7 cellular contexts compared by ENCODE assay signal in the genomic region with DNA sequence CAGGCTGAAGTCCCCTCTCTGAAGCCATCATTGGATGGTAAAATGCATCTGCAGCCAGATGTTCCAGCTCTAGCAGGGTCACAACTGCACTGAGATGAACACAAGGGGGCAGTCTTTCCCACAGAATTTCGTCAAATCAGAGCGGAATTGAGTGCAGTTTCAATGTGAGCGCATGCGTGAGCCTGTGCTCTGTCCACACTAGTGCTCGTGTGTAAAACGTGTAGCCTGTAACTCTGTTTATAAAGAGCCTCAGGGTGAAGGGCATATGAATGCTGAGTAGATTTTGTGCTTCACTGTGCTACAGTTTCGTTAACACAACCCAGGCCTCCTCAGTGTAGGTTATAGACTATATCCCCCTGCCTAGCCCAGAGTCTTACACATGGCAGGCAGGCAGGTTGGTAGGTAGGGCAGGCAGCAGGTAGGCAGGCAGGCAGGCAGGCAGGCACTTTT.
A peak's percentile ranks its signal among the peaks of the same experiment; 100 is the strongest.
DNase-seq lines count a peak whose midpoint lies in the region; ATAC-seq and TF ChIP-seq lines count a peak whose summit lies in the region.

No MANE protein-coding gene starts in this region.

- H4K8ac ChIP-seq in H9 (replicated peaks; ENCODE audit: insufficient read length, low read depth, low read length): no peak overlapping the region

- peaks cover 0 to 1% of the 10 kb centered on the region in 2 experiments; a peak in 1 of 5 replicates for H3K9me3 Mint-ChIP-seq in H9
- no peaks in the 10 kb centered on the region for H3K9me3 Mint-ChIP-seq in activated naive CD8-positive, alpha-beta T cell treated with anti-CD3 and anti-CD28 coated beads, Interleukin-2, amount 10 ng/mL, durations not matched to agents 7 days and 5 days

- H4K91ac ChIP-seq in H9 (ENCODE audit: insufficient read length, low read depth, low read length): no peak overlapping the region

- no peaks in the 10 kb centered on the region for H4K20me1 ChIP-seq in H9 (ENCODE audit: control insufficient read depth, insufficient read depth, insufficient read length)
- H4K20me1 ChIP-seq in SK-N-SH (ENCODE audit: insufficient read depth): no peaks in the 10 kb centered on the region

- H3K79me2 ChIP-seq in H9 (ENCODE audit: insufficient read depth, low read length) (no peaks in the 10 kb centered on the region), SK-N-SH (ENCODE audit: insufficient read depth) (no peaks in the 10 kb centered on the region)

- no peak overlapping the region for H3K4ac ChIP-seq in H9 (ENCODE audit: low read depth, low read length)

- H3K18ac ChIP-seq in H9 (ENCODE audit: insufficient read length, low read depth, low read length): no peak overlapping the region

- H2BK15ac ChIP-seq in H9 (ENCODE audit: low read depth, low read length): no peak overlapping the region

- H3K23ac ChIP-seq in H9 (ENCODE audit: insufficient read length, low read depth, low read length): no peak overlapping the region

- H3F3A ChIP-seq in SK-N-SH (replicated peaks; ENCODE audit: insufficient read depth): no peaks in the 10 kb centered on the region

- POLR2A ChIA-PET in SK-N-SH (lab: Yijun Ruan, JAX): interaction anchor here (0.6 kb wide), 1 partner anchor 426 kb away, joined by 3 read pairs; no protein-coding TSS in a partner anchor
- POLR2A ChIA-PET in activated naive CD8-positive, alpha-beta T cell treated with anti-CD3 and anti-CD28 coated beads, Interleukin-2, amount 10 ng/mL, durations not matched to agents 7 days and 5 days (lab: Charles Lee): no interaction called here

- H2BK120ac ChIP-seq in H9 (ENCODE audit: low read depth, low read length, poor library complexity, severe bottlenecking): no peak overlapping the region

- CTCF ChIA-PET in SK-N-SH (lab: Yijun Ruan, JAX): interaction anchor here (0.6 to 1.5 kb wide), 3 partner anchors 13 to 247 kb away, joined by 3 read pairs; no protein-coding TSS in a partner anchor

- H3K9me2 ChIP-seq in SK-N-SH: no peaks in the 10 kb centered on the region

- H3K79me1 ChIP-seq in H9 (ENCODE audit: insufficient read depth, low read depth, low read length, poor library complexity, severe bottlenecking): no peaks in the 10 kb centered on the region

- H3K27me3 ChIP-seq in H9 (ENCODE audit: insufficient read depth, low read length): no peaks in the 10 kb centered on the region
- no peaks in the 10 kb centered on the region for H3K27me3 ChIP-seq in SK-N-SH (ENCODE audit: insufficient read depth)

- no peak overlapping the region for H3K9ac ChIP-seq in H9 (ENCODE audit: extremely low read depth, insufficient read length, low read length)
- no peak overlapping the region for H3K9ac ChIP-seq in SK-N-SH

- ATAC-seq in activated naive CD8-positive, alpha-beta T cell treated with anti-CD3 and anti-CD28 coated beads, Interleukin-2, amount 10 ng/mL, durations not matched to agents 7 days and 5 days (ENCODE audit: low read depth): peak; percentile 98
- peak; percentile 92 for ATAC-seq in left ventricle myocardium superior
- ATAC-seq in sciatic nerve: peak; percentile 99

- no peak overlapping the region for H3K56ac ChIP-seq in H9 (ENCODE audit: insufficient read length, low read depth, low read length)

- no peaks in the 10 kb centered on the region for H3K36me3 ChIP-seq in SK-N-SH (replicated peaks in 1 of 2; ENCODE audit: control insufficient read depth in 1 of 2, insufficient read depth in 2 of 2, low read length in 1 of 2)

- no peaks in the 10 kb centered on the region for H3K9me3 ChIP-seq in H9 (ENCODE audit: control insufficient read depth, low read depth, low read length)
- H3K9me3 ChIP-seq in SK-N-SH: no peaks in the 10 kb centered on the region

- H3K4me2 ChIP-seq in H9 (ENCODE audit: insufficient read depth, insufficient read length, low read length) (peak overlapping the region; percentile 47), SK-N-SH (no peak overlapping the region)

- H2AK5ac ChIP-seq in H9 (ENCODE audit: insufficient read length, low read length): no peak overlapping the region

- H3K4me1 ChIP-seq in H9 (ENCODE audit: insufficient read depth, low read length) (no peaks in the 10 kb centered on the region), SK-N-SH (ENCODE audit: control insufficient read depth in 1 of 2, insufficient read depth in 2 of 2, low read depth in 1 of 2, low read length in 1 of 2) (peaks cover 0 to 2% of the 10 kb centered on the region in 2 experiments; a peak in 1 of 4 replicates)

- H2AFZ ChIP-seq in H9 (ENCODE audit: low read length): peak overlapping the region; percentile 90
- no peak overlapping the region for H2AFZ ChIP-seq in SK-N-SH (ENCODE audit: low read depth)

- DNase-seq in GM12864 (ENCODE audit: low read depth) (peak; percentile 72), H9 (peak; percentile 84), LNCaP clone FGC (ENCODE audit: low read depth) (peak; percentile 64), SK-N-SH (peak; percentile 74), left ventricle myocardium superior (peak; percentile 77), sciatic nerve (ENCODE audit: low spot score) (peak; percentile 83)
- DNase-seq in activated naive CD8-positive, alpha-beta T cell treated with anti-CD3 and anti-CD28 coated beads, Interleukin-2, amount 10 ng/mL, durations not matched to agents 7 days and 5 days: peak; percentile 51

- H3K4me3 ChIP-seq in GM12864 (ENCODE audit: low read depth, low read length) (no peak overlapping the region), LNCaP clone FGC (ENCODE audit: low read depth, low read length) (peak overlapping the region; percentile 22; the same call in 1 of the 2 replicates), SK-N-SH (ENCODE audit: low read depth in 2 of 2, low read length in 1 of 2) (no peak overlapping the region; a peak in 1 of 4 replicates)

- H3K27me3 Mint-ChIP-seq in H9 (ENCODE audit: low read depth): peaks cover 9% of the 10 kb centered on the region
- H3K27me3 Mint-ChIP-seq in activated naive CD8-positive, alpha-beta T cell treated with anti-CD3 and anti-CD28 coated beads, Interleukin-2, amount 10 ng/mL, durations not matched to agents 7 days and 5 days: peaks cover 6% of the 10 kb centered on the region

- no peak overlapping the region for H2BK12ac ChIP-seq in H9 (ENCODE audit: insufficient read length, low read depth, low read length)

- H2BK20ac ChIP-seq in H9 (ENCODE audit: low read depth, low read length, poor library complexity, severe bottlenecking): no peak overlapping the region

- intact Hi-C loops in left ventricle myocardium superior (cut with micrococcal nuclease) (no loop called here), sciatic nerve (cut with DNase I) (no loop called here)

- H3K4me3 Mint-ChIP-seq in H9: peak overlapping the region in 1 of 2 experiments; percentile 43; a peak in 2 of 5 replicates
- H3K4me3 Mint-ChIP-seq in activated naive CD8-positive, alpha-beta T cell treated with anti-CD3 and anti-CD28 coated beads, Interleukin-2, amount 10 ng/mL, durations not matched to agents 7 days and 5 days: peak overlapping the region; percentile 34

- H3K14ac ChIP-seq in H9 (ENCODE audit: insufficient read depth, low read length): no peak overlapping the region

- no peak overlapping the region for H4K5ac ChIP-seq in H9 (ENCODE audit: insufficient read length, low read depth, low read length)

- no CpG with 5 or more reads among the region's 7 CpGs for WGBS in H9 (ENCODE audit: extremely low coverage, insufficient read length, low lambda C conversion rate)
- 4% methylated on average over 7 of the region's 7 CpGs for WGBS in SK-N-SH (ENCODE audit: low lambda C conversion rate)

- no peak overlapping the region for H2BK5ac ChIP-seq in H9 (ENCODE audit: insufficient read length, low read length)

- TF ChIP-seq CTCF in GM12864 (IDR thresholded peaks at IDR 0.05; ENCODE audit: low read depth, low read length, missing control alignments): peak; percentile 85
- TF ChIP-seq CTCF in H9 (conservative IDR thresholded peaks at IDR 0.05): peak; percentile 85
- peak; percentile 93 for TF ChIP-seq CTCF in LNCaP clone FGC (IDR thresholded peaks at IDR 0.05; ENCODE audit: control insufficient read depth, extremely low read depth, insufficient read depth)
- peak; percentile 79 for TF ChIP-seq CTCF in SK-N-SH (IDR thresholded peaks at IDR 0.05)

- H3K4me1 Mint-ChIP-seq in H9: peaks cover 2 to 4% of the 10 kb centered on the region in 2 experiments; a peak in 3 of 4 replicates
- peaks cover 7% of the 10 kb centered on the region for H3K4me1 Mint-ChIP-seq in activated naive CD8-positive, alpha-beta T cell treated with anti-CD3 and anti-CD28 coated beads, Interleukin-2, amount 10 ng/mL, durations not matched to agents 7 days and 5 days

- TF ChIP-seq EP300 in SK-N-SH (IDR thresholded peaks at IDR 0.05; ENCODE audit: borderline replicate concordance in 1 of 2, low read depth in 1 of 2, low read length in 1 of 2): no peak

- H3T11ph ChIP-seq in H9 (ENCODE audit: low read length): no peak overlapping the region

- no peak overlapping the region for H3K27ac ChIP-seq in H9 (ENCODE audit: insufficient read length, low read depth, low read length)
- H3K27ac ChIP-seq in SK-N-SH (ENCODE audit: low read depth in 2 of 2, low read length in 1 of 2): peak overlapping the region in 1 of 2 experiments; percentile 1; a peak in 1 of 4 replicates

- H3K36me3 Mint-ChIP-seq in H9 (ENCODE audit: insufficient read depth in 1 of 3, low read depth in 3 of 3): no peaks in the 10 kb centered on the region
- H3K36me3 Mint-ChIP-seq in activated naive CD8-positive, alpha-beta T cell treated with anti-CD3 and anti-CD28 coated beads, Interleukin-2, amount 10 ng/mL, durations not matched to agents 7 days and 5 days: no peaks in the 10 kb centered on the region

- peak; percentile 91 for TF ChIP-seq RAD21 in SK-N-SH (IDR thresholded peaks at IDR 0.05; ENCODE audit: low read length)

- H3K27ac Mint-ChIP-seq in H9: no peak overlapping the region
- H3K27ac Mint-ChIP-seq in activated naive CD8-positive, alpha-beta T cell treated with anti-CD3 and anti-CD28 coated beads, Interleukin-2, amount 10 ng/mL, durations not matched to agents 7 days and 5 days: no peak overlapping the region

- no peaks in the 10 kb centered on the region for H3K23me2 ChIP-seq in H9 (ENCODE audit: insufficient read length, low read depth, low read length, poor library complexity, severe bottlenecking)

TF ChIP-seq in SK-N-SH, 30 proteins besides CTCF, POLR2A, EP300 and RAD21 (continues in another document):
- TF ChIP-seq GATA2 (CRISPR knock-in tag; IDR thresholded peaks at IDR 0.05) (no peak), TAF1 (IDR thresholded peaks at IDR 0.05; ENCODE audit: borderline replicate concordance, low read depth, low read length) (no peak), RXRA (IDR thresholded peaks at IDR 0.05; ENCODE audit: borderline replicate concordance, low read depth) (no peak), SIN3A (IDR thresholded peaks at IDR 0.05; ENCODE audit: borderline replicate concordance, low read depth, low read length) (no peak), FOXJ3 (CRISPR knock-in tag; IDR thresholded peaks at IDR 0.05) (no peak), ELF1 (IDR thresholded peaks at IDR 0.05) (no peak), RFX5 (IDR thresholded peaks at IDR 0.05; ENCODE audit: low read length) (no peak), TCF12 (IDR thresholded peaks at IDR 0.05) (no peak)
